Comparison of ENCODE assay signal across 9 cellular contexts in genomic region chr15:82268456-82268855, GRCh38. TPM values are rescaled to one million over a fixed set of nuclear protein-coding genes. Genes with fewer than 3 reads are reported as not detected.
DNase-seq lines count a peak whose midpoint lies in the region; ATAC-seq, FAIRE-seq and TF ChIP-seq lines count a peak whose summit lies in the region.
"Not testable (repeated sequence)": the region's sequence is repeated elsewhere in the genome, so short reads cannot be mapped to it uniquely, and the experiment has no call there.
"Had no signal": no experiment of that assay in that cellular context is flagged by ENCODE, and none has a peak within 500 bp of the region (broad histone marks: within the 10 kb centered on the region; RNA-seq: fewer than 3 reads in every experiment).

No MANE protein-coding gene starts in this region.

- not testable (repeated sequence) for TF ChIP-seq CTCF in OCI-LY7 (conservative IDR thresholded peaks at IDR 0.05; ENCODE audit: low read length); epithelial cell of esophagus (IDR thresholded peaks at IDR 0.05; ENCODE audit: insufficient read depth, low read depth, low read length, missing control alignments); HepG2 (CRISPR knock-in tag; IDR thresholded peaks at IDR 0.05)

- DNase-seq in DMS53 treated with DMSO at 0.1 percent for 48 hours (lab: John Stamatoyannopoulos, UW; ENCODE audit: unreplicated experiment) (peak; percentile 2), HT1080 (ENCODE audit: low read depth) (peak; percentile 43), epithelial cell of esophagus (ENCODE audit: low read depth) (peak; percentile 87), HepG2 (ENCODE audit: low spot score) (peak; percentile 3)
- not testable (repeated sequence) for DNase-seq in OCI-LY7 (ENCODE audit: low spot score); activated CD8-positive, alpha-beta memory T cell treated with anti-CD3 and anti-CD28 coated beads, Interleukin-2, amount 10 ng/mL, durations not matched to agents 7 days and 5 days

- H3K36me3 ChIP-seq in OCI-LY7 (ENCODE audit: insufficient read depth, low read length); HepG2 (replicated peaks in 1 of 2; ENCODE audit: control insufficient read depth in 1 of 2, insufficient read depth in 2 of 2, low read length in 2 of 2); thymus (ENCODE audit: control insufficient read depth, insufficient read depth): not testable (repeated sequence)

- not testable (repeated sequence) for H3K9me2 ChIP-seq in OCI-LY7 (ENCODE audit: insufficient read depth, low read length)

- H3K79me2 ChIP-seq in OCI-LY7 (ENCODE audit: insufficient read depth, low read depth, low read length); HepG2 (ENCODE audit: insufficient read depth, low read length): not testable (repeated sequence)

- POLR2A ChIA-PET in OCI-LY7 (lab: Charles Lee), result interaction anchor here (0.6 kb wide), 2 partner anchors 993 to 1266 kb away, joined by 3 read pairs; no protein-coding TSS in a partner anchor
- POLR2A ChIA-PET in HepG2 (lab: Yijun Ruan, JAX), result not testable (repeated sequence)

- H3K27ac ChIP-seq in OCI-LY7 (ENCODE audit: low read depth, low read length, poor library complexity, severe bottlenecking); HepG2 (ENCODE audit: extremely low read length, insufficient read depth, low read length): not testable (repeated sequence)
- H3K27ac ChIP-seq in thymus (ENCODE audit: low read depth), result peak overlapping the region; percentile 92

- not testable (repeated sequence) for TF ChIP-seq POLR2A in HepG2 (IDR thresholded peaks at IDR 0.05; ENCODE audit: insufficient read depth in 1 of 2, low read depth in 2 of 2, low read length in 2 of 2)

- intact Hi-C loops in OCI-LY7 (cut with micrococcal nuclease; ENCODE audit: unreplicated experiment); HepG2 (cut with micrococcal nuclease; ENCODE audit: unreplicated experiment): not testable (repeated sequence)

- H3K27me3 Mint-ChIP-seq in activated CD8-positive, alpha-beta memory T cell treated with anti-CD3 and anti-CD28 coated beads, Interleukin-2, amount 10 ng/mL, durations not matched to agents 7 days and 5 days, result not testable (repeated sequence)

- H2AFZ ChIP-seq in OCI-LY7 (ENCODE audit: low read length), result peak overlapping the region; percentile 31; the same call in 1 of the 2 replicates
- not testable (repeated sequence) for H2AFZ ChIP-seq in HepG2 (ENCODE audit: low read length)

- 24% methylated on average over 2 of the region's 2 CpGs for WGBS in HepG2 (ENCODE audit: low lambda C conversion rate)
- WGBS in thymus, result 37% methylated on average over 2 of the region's 2 CpGs

- peaks cover 1 to 22% of the 10 kb centered on the region in 2 experiments; a peak in 3 of 5 replicates for H3K27me3 ChIP-seq in HepG2 (ENCODE audit: control insufficient read depth in 1 of 2, insufficient read depth in 2 of 2, low read length in 2 of 2)
- H3K27me3 ChIP-seq in thymus (ENCODE audit: control insufficient read depth, insufficient read depth), result not testable (repeated sequence)

- not testable (repeated sequence) for BruUV-seq in OCI-LY7 (replicated peaks; lab: Mats Ljungman, UMichigan); HepG2 (replicated peaks; lab: Mats Ljungman, UMichigan)

- TF ChIP-seq RAD21 in HepG2 (CRISPR knock-in tag; IDR thresholded peaks at IDR 0.05), result not testable (repeated sequence)

- not testable (repeated sequence) for FAIRE-seq in HepG2 (lab: Jason Lieb, UNC)

- CTCF ChIA-PET in OCI-LY7 (lab: Charles Lee; ENCODE audit: unreplicated experiment); HepG2 (lab: Yijun Ruan, JAX; ENCODE audit: low intra/inter-chr PET ratio, low total read pairs): not testable (repeated sequence)
- CTCF ChIA-PET in activated CD8-positive, alpha-beta memory T cell treated with anti-CD3 and anti-CD28 coated beads, Interleukin-2, amount 10 ng/mL, durations not matched to agents 7 days and 5 days (lab: Charles Lee), result interaction anchor here (1.2 kb wide), 1 partner anchor 262 kb away, joined by 3 read pairs; no protein-coding TSS in a partner anchor

- H3K4me1 Mint-ChIP-seq in activated CD8-positive, alpha-beta memory T cell treated with anti-CD3 and anti-CD28 coated beads, Interleukin-2, amount 10 ng/mL, durations not matched to agents 7 days and 5 days, result not testable (repeated sequence)

- not testable (repeated sequence) for H3K9ac ChIP-seq in HepG2 (ENCODE audit: insufficient read depth, low read depth, low read length)

- not testable (repeated sequence) for H3K4me3 ChIP-seq in OCI-LY7 (ENCODE audit: low read depth, low read length, poor library complexity, severe bottlenecking); epithelial cell of esophagus (ENCODE audit: low read length); HepG2 (replicated peaks in 1 of 3; ENCODE audit: insufficient read depth in 1 of 3, low read depth in 2 of 3, low read length in 3 of 3); thymus (ENCODE audit: low read length)

- not testable (repeated sequence) for H3K4me2 ChIP-seq in OCI-LY7 (ENCODE audit: low read length); HepG2 (ENCODE audit: low read depth, low read length)

- in situ Hi-C loops in HepG2 (cut with HindIII; ENCODE audit: extremely low pct_ligation_motif_present, low pct_unique_long_range_greater_than_20kb), result not testable (repeated sequence)

- H3K9me3 ChIP-seq in OCI-LY7 (ENCODE audit: low read length); HepG2 (ENCODE audit: low read length); thymus (ENCODE audit: control insufficient read depth): not testable (repeated sequence)

- H3K9me3 Mint-ChIP-seq in activated CD8-positive, alpha-beta memory T cell treated with anti-CD3 and anti-CD28 coated beads, Interleukin-2, amount 10 ng/mL, durations not matched to agents 7 days and 5 days (ENCODE audit: low read depth), result not testable (repeated sequence)

- peak; percentile 16 for ATAC-seq in activated CD8-positive, alpha-beta memory T cell treated with anti-CD3 and anti-CD28 coated beads, Interleukin-2, amount 10 ng/mL, durations not matched to agents 7 days and 5 days
- ATAC-seq in HepG2, result peak; percentile 40; the same call in 2 of the 3 replicates

- H3K4me1 ChIP-seq in OCI-LY7 (ENCODE audit: insufficient read depth, low read length, poor library complexity, severe bottlenecking), result peaks cover 16% of the 10 kb centered on the region
- not testable (repeated sequence) for H3K4me1 ChIP-seq in HepG2 (ENCODE audit: insufficient read depth, low read length); thymus (ENCODE audit: control insufficient read depth, insufficient read depth, low read length)

- H3K27ac Mint-ChIP-seq in activated CD8-positive, alpha-beta memory T cell treated with anti-CD3 and anti-CD28 coated beads, Interleukin-2, amount 10 ng/mL, durations not matched to agents 7 days and 5 days, result not testable (repeated sequence)

- H3K4me3 Mint-ChIP-seq in activated CD8-positive, alpha-beta memory T cell treated with anti-CD3 and anti-CD28 coated beads, Interleukin-2, amount 10 ng/mL, durations not matched to agents 7 days and 5 days, result not testable (repeated sequence)

- not testable (repeated sequence) for H3K36me3 Mint-ChIP-seq in activated CD8-positive, alpha-beta memory T cell treated with anti-CD3 and anti-CD28 coated beads, Interleukin-2, amount 10 ng/mL, durations not matched to agents 7 days and 5 days

- not testable (repeated sequence) for H4K20me1 ChIP-seq in OCI-LY7 (ENCODE audit: insufficient read depth, low read length); HepG2 (ENCODE audit: insufficient read depth, low read length)

- TF ChIP-seq EP300 in HepG2 (IDR thresholded peaks at IDR 0.05; ENCODE audit: low read depth in 2 of 2, low read length in 2 of 2); HepG2 (CRISPR knock-in tag; IDR thresholded peaks at IDR 0.05; ENCODE audit: borderline replicate concordance): not testable (repeated sequence)

RNA-seq across cellular contexts. Expression of gene SAXO2, which starts 5.8 kb away (rescaled TPM):
- 0.35 and 0.70 TPM in 2 replicates for total RNA-seq in HT1080 (2014; rRNA removed; shearing (Covaris generic))
- 0.14 and 0.90 TPM in 2 replicates for polyA plus RNA-seq in HT1080 (2015; cell fraction: cytosol; rRNA removed)
- polyA plus RNA-seq in HT1080 (2015; cell fraction: nucleus; rRNA removed), result 1.9 TPM in 1 of 2 replicates, not detected in the other
- total RNA-seq in OCI-LY7 (2014; rRNA removed; shearing (Covaris generic)), result 1.9 and 2.3 TPM in 2 replicates
- total RNA-seq in OCI-LY7 (2022) (6.5 and 6.6 TPM in 2 replicates), HepG2 (2016; rRNA removed; fragmentation: Illumina TruSeq; extraction: Trizol) (1.5 TPM in 1 of 2 replicates, not detected in the other)
- not detected for total RNA-seq in activated CD8-positive, alpha-beta memory T cell treated with anti-CD3 and anti-CD28 coated beads, Interleukin-2, amount 10 ng/mL, durations not matched to agents 7 days and 5 days
- total RNA-seq in HepG2 (2016; cell fraction: cytosol; rRNA removed; fragmentation: Illumina TruSeq; extraction: Trizol; ENCODE audit: low read depth), result not detected in 2 replicates
- not detected in 2 replicates for total RNA-seq in HepG2 (2016; cell fraction: insoluble cytoplasmic fraction; rRNA removed; fragmentation: Illumina TruSeq; extraction: Trizol)
- total RNA-seq in HepG2 (2016; cell fraction: membrane; rRNA removed; fragmentation: Illumina TruSeq; extraction: Trizol), result not detected in 2 replicates
- total RNA-seq in HepG2 (2016; cell fraction: nucleus; rRNA removed; fragmentation: Illumina TruSeq; extraction: Trizol), result 1.8 TPM in 1 of 2 replicates, not detected in the other
- polyA plus RNA-seq in HepG2 (2011; rRNA removed) (0.01 and 0.04 TPM in 2 replicates), thymus (6.0 TPM)
- not detected in 2 replicates for polyA plus RNA-seq in HepG2 (2011; cell fraction: cytosol; rRNA removed)
- not detected in 2 replicates for polyA plus RNA-seq in HepG2 (2011; cell fraction: nucleus; rRNA removed)
- polyA plus RNA-seq in HepG2 (2012), result not detected in 2 replicates
- polyA plus RNA-seq in HepG2 (2016; cell fraction: cytosol; fragmentation: Illumina TruSeq; extraction: Trizol; ENCODE audit: low read depth), result not detected in 2 replicates
- not detected in 2 replicates for polyA plus RNA-seq in HepG2 (2016; cell fraction: insoluble cytoplasmic fraction; fragmentation: Illumina TruSeq; extraction: Trizol; ENCODE audit: low read depth)
- polyA plus RNA-seq in HepG2 (2016; cell fraction: membrane; fragmentation: Illumina TruSeq; extraction: Trizol; ENCODE audit: low read depth), result not detected in 2 replicates
- not detected in 2 replicates for polyA plus RNA-seq in HepG2 (2016; cell fraction: nucleus; fragmentation: Illumina TruSeq; extraction: Trizol; ENCODE audit: insufficient read depth, low read depth)
- 1.8 TPM in 1 of 2 replicates, not detected in the other for polyA minus RNA-seq in HepG2 (2011; rRNA and poly(A)+ RNA removed; ENCODE audit: low replicate concordance)
- not detected in 2 replicates for polyA minus RNA-seq in HepG2 (2011; cell fraction: cytosol; rRNA and poly(A)+ RNA removed)
- 0.62 and 2.8 TPM in 2 replicates for polyA minus RNA-seq in HepG2 (2011; cell fraction: nucleus; rRNA and poly(A)+ RNA removed)
- total RNA-seq: SK-MEL-5 had no signal
- polyA plus RNA-seq: CD14-positive monocyte had no signal

RNA-seq across cellular contexts. Expression of gene EFL1, which starts 5.9 kb away (rescaled TPM):
- 20.4 and 20.5 TPM in 2 replicates for total RNA-seq in HT1080 (2014; rRNA removed; shearing (Covaris generic))
- 17.3 and 21.4 TPM in 2 replicates for polyA plus RNA-seq in HT1080 (2015; cell fraction: cytosol; rRNA removed)
- 30.7 and 37.0 TPM in 2 replicates for polyA plus RNA-seq in HT1080 (2015; cell fraction: nucleus; rRNA removed)
- 25.7 and 34.5 TPM in 2 replicates for total RNA-seq in OCI-LY7 (2014; rRNA removed; shearing (Covaris generic))
- total RNA-seq in OCI-LY7 (2022) (25.1 and 27.4 TPM in 2 replicates), HepG2 (2016; rRNA removed; fragmentation: Illumina TruSeq; extraction: Trizol) (12.0 and 16.2 TPM in 2 replicates)
- 10 to 100 TPM; 27.2 to 29.4 TPM for total RNA-seq in activated CD8-positive, alpha-beta memory T cell treated with anti-CD3 and anti-CD28 coated beads, Interleukin-2, amount 10 ng/mL, durations not matched to agents 7 days and 5 days
- total RNA-seq in HepG2 (2016; cell fraction: cytosol; rRNA removed; fragmentation: Illumina TruSeq; extraction: Trizol; ENCODE audit: low read depth), result 5.1 and 5.9 TPM in 2 replicates
- total RNA-seq in HepG2 (2016; cell fraction: insoluble cytoplasmic fraction; rRNA removed; fragmentation: Illumina TruSeq; extraction: Trizol), result 12.0 and 15.3 TPM in 2 replicates
- 7.0 and 9.4 TPM in 2 replicates for total RNA-seq in HepG2 (2016; cell fraction: membrane; rRNA removed; fragmentation: Illumina TruSeq; extraction: Trizol)
- total RNA-seq in HepG2 (2016; cell fraction: nucleus; rRNA removed; fragmentation: Illumina TruSeq; extraction: Trizol), result 16.3 and 24.9 TPM in 2 replicates
- polyA plus RNA-seq in HepG2 (2011; rRNA removed) (6.3 and 6.4 TPM in 2 replicates), thymus (10.4 TPM)
- 4.0 and 6.2 TPM in 2 replicates for polyA plus RNA-seq in HepG2 (2011; cell fraction: cytosol; rRNA removed)
- 2.2 and 3.9 TPM in 2 replicates for polyA plus RNA-seq in HepG2 (2011; cell fraction: nucleus; rRNA removed)
- 7.7 and 7.8 TPM in 2 replicates for polyA plus RNA-seq in HepG2 (2012)
- polyA plus RNA-seq in HepG2 (2016; cell fraction: cytosol; fragmentation: Illumina TruSeq; extraction: Trizol; ENCODE audit: low read depth), result 0.55 and 2.3 TPM in 2 replicates
- polyA plus RNA-seq in HepG2 (2016; cell fraction: insoluble cytoplasmic fraction; fragmentation: Illumina TruSeq; extraction: Trizol; ENCODE audit: low read depth), result 11.5 and 13.0 TPM in 2 replicates
- polyA plus RNA-seq in HepG2 (2016; cell fraction: membrane; fragmentation: Illumina TruSeq; extraction: Trizol; ENCODE audit: low read depth), result 1.4 and 1.6 TPM in 2 replicates
- 6.3 and 7.5 TPM in 2 replicates for polyA plus RNA-seq in HepG2 (2016; cell fraction: nucleus; fragmentation: Illumina TruSeq; extraction: Trizol; ENCODE audit: insufficient read depth, low read depth)
- 15.3 and 61.4 TPM in 2 replicates for polyA minus RNA-seq in HepG2 (2011; rRNA and poly(A)+ RNA removed; ENCODE audit: low replicate concordance)
- 6.2 and 8.4 TPM in 2 replicates for polyA minus RNA-seq in HepG2 (2011; cell fraction: cytosol; rRNA and poly(A)+ RNA removed)
- 28.0 and 28.6 TPM in 2 replicates for polyA minus RNA-seq in HepG2 (2011; cell fraction: nucleus; rRNA and poly(A)+ RNA removed)
